Comparison of ENCODE assay signal across 19 cellular contexts in genomic region chr19:22628401-22628800, GRCh38. TPM values are rescaled to one million over a fixed set of nuclear protein-coding genes. Genes with fewer than 3 reads are reported as not detected.
DNase-seq lines count a peak whose midpoint lies in the region; ATAC-seq and TF ChIP-seq lines count a peak whose summit lies in the region.
"Had no signal": no experiment of that assay in that cellular context is flagged by ENCODE, and none has a peak within 500 bp of the region (broad histone marks: within the 10 kb centered on the region; RNA-seq: fewer than 3 reads in every experiment).

No MANE protein-coding gene starts in this region.

- H3K4me2 ChIP-seq in osteoblast (ENCODE audit: insufficient read depth, low read length), result no peak overlapping the region
- H3K4me2 ChIP-seq: BLaER1 had no signal

- no peak overlapping the region for H3K4me3 ChIP-seq in esophagus muscularis mucosa
- H3K4me3 ChIP-seq in osteoblast (ENCODE audit: insufficient read depth, low read length), result no peak overlapping the region
- H3K4me3 ChIP-seq: BLaER1, GM23248 had no signal

- H3K79me2 ChIP-seq in osteoblast (ENCODE audit: insufficient read depth, low read length), result no peaks in the 10 kb centered on the region

- DNase-seq in GM13976 (ENCODE audit: low spot score) (peak; percentile 3), esophagus muscularis mucosa (ENCODE audit: extremely low spot score) (peak; percentile 82), osteoblast (ENCODE audit: insufficient read length, low spot score, missing footprints) (peak; percentile 29), H4 (ENCODE audit: low spot score) (no peak)
- DNase-seq in stimulated activated naive CD8-positive, alpha-beta T cell treated with anti-CD3 and anti-CD28 coated beads, Interleukin-15, amount 100 ng/mL, for 72 hours, result no peak
- DNase-seq: Caco-2; CD4-positive, CD25-positive, alpha-beta regulatory T cell; CD8-positive, alpha-beta T cell; DMS153; DND-41; GM23248; H9 had no signal

- no peak for TF ChIP-seq EP300 in esophagus muscularis mucosa (IDR thresholded peaks at IDR 0.05)

- TF ChIP-seq POLR2A in esophagus muscularis mucosa (IDR thresholded peaks at IDR 0.05; ENCODE audit: low read depth) (no peak), GM18505 (IDR thresholded peaks at IDR 0.05; ENCODE audit: borderline replicate concordance, extremely low read depth, insufficient read depth, insufficient read length) (no peak)

- H3K4me1 ChIP-seq in esophagus muscularis mucosa, result peaks cover 0 to 4% (median 3%) of the 10 kb centered on the region in 4 donors
- H3K4me1 ChIP-seq in osteoblast (ENCODE audit: insufficient read depth, low read length), result peaks cover under 1% of the 10 kb centered on the region
- H3K4me1 ChIP-seq: BLaER1, Caco-2 had no signal

- peaks cover 10% of the 10 kb centered on the region for H3K27me3 Mint-ChIP-seq in stimulated activated naive CD8-positive, alpha-beta T cell treated with anti-CD3 and anti-CD28 coated beads, Interleukin-15, amount 100 ng/mL, for 72 hours
- H3K27me3 Mint-ChIP-seq: B cell; CD4-positive, CD25-positive, alpha-beta regulatory T cell had no signal

- no peak for TF ChIP-seq CTCF in GM13976 (IDR thresholded peaks at IDR 0.05; ENCODE audit: borderline replicate concordance, control extremely low read depth, extremely low read depth, insufficient read depth, missing control alignments)
- TF ChIP-seq CTCF in esophagus muscularis mucosa (IDR thresholded peaks at IDR 0.05), result no peak
- TF ChIP-seq CTCF in osteoblast (IDR thresholded peaks at IDR 0.05; ENCODE audit: extremely low read depth, low read depth, low read length), result no peak

- H2AFZ ChIP-seq in osteoblast (ENCODE audit: low read length), result no peak overlapping the region
- H2AFZ ChIP-seq: GM23248 had no signal

- H3K9me3 ChIP-seq in esophagus muscularis mucosa, result no peaks in the 10 kb centered on the region
- no peaks in the 10 kb centered on the region for H3K9me3 ChIP-seq in osteoblast (ENCODE audit: low read depth, low read length)
- H3K9me3 ChIP-seq: Caco-2 had no signal

- H4K20me1 ChIP-seq in osteoblast (ENCODE audit: insufficient read depth, low read length), result no peaks in the 10 kb centered on the region
- H4K20me1 ChIP-seq: BLaER1 had no signal

- in situ Hi-C loops in GM13976 (cut with MboI; ENCODE audit: low sequenced_read_pairs, unreplicated experiment), result no loop called here

- intact Hi-C loops in esophagus muscularis mucosa (cut with DNase I), result no loop called here

- H3K36me3 ChIP-seq in esophagus muscularis mucosa (no peaks in the 10 kb centered on the region), osteoblast (ENCODE audit: insufficient read depth, low read length) (no peaks in the 10 kb centered on the region)
- H3K36me3 ChIP-seq: BLaER1 had no signal

- no peak overlapping the region for H3K4me3 Mint-ChIP-seq in stimulated activated naive CD8-positive, alpha-beta T cell treated with anti-CD3 and anti-CD28 coated beads, Interleukin-15, amount 100 ng/mL, for 72 hours
- H3K4me3 Mint-ChIP-seq: B cell; CD8-positive, alpha-beta T cell; H9 had no signal

- H3K27me3 ChIP-seq in esophagus muscularis mucosa (peaks cover 0 to 8% (median 5%) of the 10 kb centered on the region in 4 donors), osteoblast (ENCODE audit: insufficient read depth, low read length) (no peaks in the 10 kb centered on the region)
- H3K27me3 ChIP-seq: BLaER1 had no signal

- H3K4me1 Mint-ChIP-seq in stimulated activated naive CD8-positive, alpha-beta T cell treated with anti-CD3 and anti-CD28 coated beads, Interleukin-15, amount 100 ng/mL, for 72 hours, result no peaks in the 10 kb centered on the region
- H3K4me1 Mint-ChIP-seq: B cell; CD4-positive, CD25-positive, alpha-beta regulatory T cell; H9 had no signal

- H3K27ac ChIP-seq in esophagus muscularis mucosa (replicated peaks in 1 of 4) (no peak overlapping the region), osteoblast (ENCODE audit: low read depth, low read length) (no peak overlapping the region)
- H3K27ac ChIP-seq: 22Rv1, BLaER1, C4-2B, GM23248 had no signal

- ATAC-seq in GM18505 (IDR thresholded peaks at IDR 0.05; ENCODE audit: unreplicated experiment), result no peak
- no peak for ATAC-seq in stimulated activated naive CD8-positive, alpha-beta T cell treated with anti-CD3 and anti-CD28 coated beads, Interleukin-15, amount 100 ng/mL, for 72 hours
- ATAC-seq: CD8-positive, alpha-beta T cell; HCT116 had no signal

- WGBS in esophagus muscularis mucosa, result 87% methylated on average over 3 of the region's 6 CpGs

- no peak overlapping the region for H3K27ac Mint-ChIP-seq in stimulated activated naive CD8-positive, alpha-beta T cell treated with anti-CD3 and anti-CD28 coated beads, Interleukin-15, amount 100 ng/mL, for 72 hours
- H3K27ac Mint-ChIP-seq: B cell; CD4-positive, CD25-positive, alpha-beta regulatory T cell; CD8-positive, alpha-beta T cell; H9 had no signal

- H3K9me3 Mint-ChIP-seq in stimulated activated naive CD8-positive, alpha-beta T cell treated with anti-CD3 and anti-CD28 coated beads, Interleukin-15, amount 100 ng/mL, for 72 hours, result peaks cover 0 to 10% of the 10 kb centered on the region in 2 donors

RNA-seq across cellular contexts. Expression of gene ZNF492, which starts 5.7 kb away (rescaled TPM):
- total RNA-seq in esophagus muscularis mucosa (under 1 TPM; under 0.01 to 0.42 (median 0.15) TPM), osteoblast (0.29 and 0.36 TPM in 2 replicates)
- 0.92 and 1.7 TPM in 2 replicates for total RNA-seq in H4 (2014; rRNA removed; shearing (Covaris generic))
- total RNA-seq: Caco-2, H1, H9 had no signal

Comparison
In these comparisons a context has a peak if more than half of its experiments do, and no peak if none do; other contexts are left out.
1. DNase-seq: peak in GM13976 (single experiment), esophagus muscularis mucosa (single experiment) and osteoblast (single experiment); none in stimulated activated naive CD8-positive, alpha-beta T cell treated with anti-CD3 and anti-CD28 coated beads, Interleukin-15, amount 100 ng/mL, for 72 hours (0 of 2) and H4 (single experiment).